9 cellular contexts compared by ENCODE assay signal in the genomic region with DNA sequence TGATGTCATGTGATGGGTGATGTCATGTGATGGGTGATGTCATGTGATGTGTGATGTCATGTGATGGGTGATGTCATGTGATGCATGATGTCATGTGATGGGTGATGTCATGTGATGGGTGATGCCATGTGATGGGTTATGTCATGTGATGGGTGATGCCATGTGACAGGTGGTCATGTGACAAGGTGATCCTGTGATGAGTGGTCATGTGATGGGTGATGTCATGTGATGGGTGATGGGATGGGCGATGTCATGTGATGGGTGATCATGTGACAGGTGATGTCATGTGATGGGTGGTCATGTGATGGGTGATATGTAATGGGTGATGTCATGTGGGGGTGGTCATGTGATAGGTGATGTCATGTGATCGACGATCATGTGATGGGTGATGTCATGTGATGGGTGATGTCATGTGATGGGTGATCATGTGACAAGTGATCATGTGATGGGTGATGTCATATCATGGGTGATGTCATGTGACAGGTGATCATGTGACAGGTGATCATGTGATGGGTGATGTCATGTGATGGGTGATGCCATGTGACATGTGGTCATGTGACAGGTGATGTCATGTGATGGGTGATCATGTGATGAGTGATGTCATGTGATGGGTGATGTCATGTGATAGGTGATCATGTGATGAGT. TPM values are rescaled to one million over a fixed set of nuclear protein-coding genes. Genes with fewer than 3 reads are reported as not detected.
DNase-seq lines count a peak whose midpoint lies in the region; ATAC-seq, FAIRE-seq and TF ChIP-seq lines count a peak whose summit lies in the region.
"Had no signal": no experiment of that assay in that cellular context is flagged by ENCODE, and none has a peak within 500 bp of the region (broad histone marks: within the 10 kb centered on the region; RNA-seq: fewer than 3 reads in every experiment).

No MANE protein-coding gene starts in this region.

- no peak overlapping the region for H3K18ac ChIP-seq in neuronal stem cell (ENCODE audit: low read length)

- FAIRE-seq in bronchial epithelial cell (lab: Jason Lieb, UNC): peak; percentile 100

- in situ Hi-C loops in SK-MEL-5 (cut with HindIII; ENCODE audit: low pct_unique_long_range_greater_than_20kb, low sequenced_read_pairs): no loop called here

- H2AK5ac ChIP-seq in neuronal stem cell (ENCODE audit: low read depth, low read length): no peak overlapping the region

- peaks cover 0 to 13% of the 10 kb centered on the region in 2 donors for H3K9me3 ChIP-seq in neuronal stem cell (replicated peaks in 1 of 2; ENCODE audit: control insufficient read depth in 2 of 2, insufficient read depth in 1 of 2, low read depth in 1 of 2, low read length in 2 of 2)

- ATAC-seq in GM21390 (IDR thresholded peaks at IDR 0.05; ENCODE audit: unreplicated experiment): no peak

- H2BK120ac ChIP-seq in neuronal stem cell (ENCODE audit: low read depth, low read length): no peak overlapping the region

- H2AFZ ChIP-seq in neuronal stem cell (ENCODE audit: low read length): no peak overlapping the region

- no peaks in the 10 kb centered on the region for H3K27me3 ChIP-seq in bronchial epithelial cell (ENCODE audit: control insufficient read depth, insufficient read depth, low read length)
- peaks cover 0 to 7% (median 0%) of the 10 kb centered on the region in 3 experiments for H3K27me3 ChIP-seq in neuronal stem cell (ENCODE audit: control insufficient read depth in 3 of 3, insufficient read depth in 3 of 3, low read depth in 1 of 3, low read length in 3 of 3)

- no peak overlapping the region for H2BK15ac ChIP-seq in neuronal stem cell (ENCODE audit: low read length)

- H2BK5ac ChIP-seq in neuronal stem cell (ENCODE audit: low read length): no peak overlapping the region

- no peak for TF ChIP-seq CTCF in bronchial epithelial cell (IDR thresholded peaks at IDR 0.05; ENCODE audit: insufficient read depth, low read length, severe bottlenecking)

- H3K27ac ChIP-seq in neuronal stem cell (replicated peaks; ENCODE audit: low read length): no peak overlapping the region

- no peak overlapping the region for H4K8ac ChIP-seq in neuronal stem cell (ENCODE audit: low read depth, low read length)

- no peak overlapping the region for H4K91ac ChIP-seq in neuronal stem cell (ENCODE audit: low read depth, low read length, poor library complexity)

- H3K36me3 ChIP-seq in bronchial epithelial cell (ENCODE audit: control insufficient read depth, insufficient read depth, low read length): no peaks in the 10 kb centered on the region
- H3K36me3 ChIP-seq in neuronal stem cell (replicated peaks in 1 of 2; ENCODE audit: control insufficient read depth in 2 of 2, insufficient read depth in 2 of 2, low read length in 2 of 2): no peaks in the 10 kb centered on the region

- H3K4me1 ChIP-seq in neuronal stem cell (ENCODE audit: control insufficient read depth in 2 of 2, insufficient read depth in 1 of 2, low read depth in 1 of 2, low read length in 2 of 2): no peaks in the 10 kb centered on the region

- peak; percentile 61 for DNase-seq in activated CD8-positive, alpha-beta memory T cell treated with anti-CD3 and anti-CD28 coated beads for 24 hours
- DNase-seq in activated CD8-positive, alpha-beta memory T cell treated with anti-CD3 and anti-CD28 coated beads, Interleukin-2, amount 50 U/mL, for 4 hours: no peak
- DNase-seq in SK-MEL-5 (ENCODE audit: low read depth, low spot score) (peak; percentile 82), bronchial epithelial cell (ENCODE audit: low read depth) (peak; percentile 44), neuronal stem cell (ENCODE audit: low spot score) (peak; percentile 36), putamen (ENCODE audit: low spot score) (no peak), kidney glomerular epithelial cell (lab: John Stamatoyannopoulos, UW) (no peak)

- H3K79me1 ChIP-seq in neuronal stem cell (ENCODE audit: low read depth, low read length): no peaks in the 10 kb centered on the region

- H3K9ac ChIP-seq in neuronal stem cell (ENCODE audit: low read depth, low read length, poor library complexity): peak overlapping the region; percentile 54

- no peak overlapping the region for H3K4me3 ChIP-seq in bronchial epithelial cell (ENCODE audit: low read depth, low read length)
- peak overlapping the region in 1 of 2 donors; percentile 65 for H3K4me3 ChIP-seq in neuronal stem cell (ENCODE audit: low read length in 2 of 2)

- no peak overlapping the region for H3K14ac ChIP-seq in neuronal stem cell (ENCODE audit: low read length)

- H3K4me2 ChIP-seq in neuronal stem cell (ENCODE audit: insufficient read depth, low read length, poor library complexity, severe bottlenecking): no peak overlapping the region

- H2BK12ac ChIP-seq in neuronal stem cell (ENCODE audit: low read length): no peak overlapping the region

- H3K4ac ChIP-seq in neuronal stem cell (ENCODE audit: low read length): no peak overlapping the region

- peak overlapping the region; percentile 66 for H3K23ac ChIP-seq in neuronal stem cell (ENCODE audit: low read depth, low read length, poor library complexity)

- WGBS in neuronal stem cell (ENCODE audit: extremely low coverage in 2 of 2, insufficient read length in 2 of 2, insufficient replicate concordance in 1 of 2), 2 donors: no CpG with 5 or more reads among the region's 3 CpGs

RNA-seq across cellular contexts. Expression of gene CD300LB, which starts 17.2 kb away (rescaled TPM):
- not detected in 2 replicates for total RNA-seq in SK-MEL-5 (2014; rRNA removed; shearing (Covaris generic))
- polyA plus RNA-seq in SK-MEL-5 (2015; cell fraction: cytosol; rRNA removed): not detected in 2 replicates
- not detected in 2 replicates for polyA plus RNA-seq in SK-MEL-5 (2015; cell fraction: nucleus; rRNA removed)
- not detected in 2 replicates for total RNA-seq in bronchial epithelial cell
- not detected for polyA plus RNA-seq in neuronal stem cell (2013, experiment 1 of 2)
- polyA plus RNA-seq in neuronal stem cell (2013, experiment 2 of 2): not detected
- total RNA-seq: pulmonary artery endothelial cell had no signal

RNA-seq across cellular contexts. Expression of gene CD300C, which starts 31.8 kb away (rescaled TPM):
- total RNA-seq in SK-MEL-5 (2014; rRNA removed; shearing (Covaris generic)): 0.26 TPM in 1 of 2 replicates, not detected in the other
- 0.15 and 0.89 TPM in 2 replicates for polyA plus RNA-seq in SK-MEL-5 (2015; cell fraction: cytosol; rRNA removed)
- polyA plus RNA-seq in SK-MEL-5 (2015; cell fraction: nucleus; rRNA removed): not detected in 2 replicates
- not detected in 2 replicates for total RNA-seq in bronchial epithelial cell
- polyA plus RNA-seq in neuronal stem cell (2013, experiment 1 of 2): 0.03 TPM
- 0.04 TPM for polyA plus RNA-seq in neuronal stem cell (2013, experiment 2 of 2)
- total RNA-seq: pulmonary artery endothelial cell had no signal

RNA-seq across cellular contexts. Expression of gene CD300A, which starts 47.7 kb away (rescaled TPM):
- not detected in 2 replicates for total RNA-seq in SK-MEL-5 (2014; rRNA removed; shearing (Covaris generic))
- not detected in 2 replicates for polyA plus RNA-seq in SK-MEL-5 (2015; cell fraction: cytosol; rRNA removed)
- polyA plus RNA-seq in SK-MEL-5 (2015; cell fraction: nucleus; rRNA removed): not detected in 2 replicates
- not detected in 2 replicates for total RNA-seq in bronchial epithelial cell
- 0.10 TPM for polyA plus RNA-seq in neuronal stem cell (2013, experiment 1 of 2)
- polyA plus RNA-seq in neuronal stem cell (2013, experiment 2 of 2): 0.04 TPM
- total RNA-seq: pulmonary artery endothelial cell had no signal

RNA-seq across cellular contexts. Expression of gene CD300H, which starts 53.2 kb away (rescaled TPM):
- total RNA-seq in SK-MEL-5 (2014; rRNA removed; shearing (Covaris generic)): not detected in 2 replicates
- polyA plus RNA-seq in SK-MEL-5 (2015; cell fraction: cytosol; rRNA removed): not detected in 2 replicates
- not detected in 2 replicates for polyA plus RNA-seq in SK-MEL-5 (2015; cell fraction: nucleus; rRNA removed)
- total RNA-seq in bronchial epithelial cell: not detected in 2 replicates
- polyA plus RNA-seq in neuronal stem cell (2013, experiment 1 of 2): not detected
- polyA plus RNA-seq in neuronal stem cell (2013, experiment 2 of 2): not detected
- total RNA-seq: pulmonary artery endothelial cell had no signal

Comparison
In these comparisons a context has a peak if more than half of its experiments do, and no peak if none do; other contexts are left out.
1. DNase-seq: peak in activated CD8-positive, alpha-beta memory T cell treated with anti-CD3 and anti-CD28 coated beads for 24 hours (single experiment), SK-MEL-5 (single experiment), bronchial epithelial cell (single experiment) and neuronal stem cell (single experiment); none in activated CD8-positive, alpha-beta memory T cell treated with anti-CD3 and anti-CD28 coated beads, Interleukin-2, amount 50 U/mL, for 4 hours (single experiment), putamen (single experiment) and kidney glomerular epithelial cell (single experiment).